In the genomic region with DNA sequence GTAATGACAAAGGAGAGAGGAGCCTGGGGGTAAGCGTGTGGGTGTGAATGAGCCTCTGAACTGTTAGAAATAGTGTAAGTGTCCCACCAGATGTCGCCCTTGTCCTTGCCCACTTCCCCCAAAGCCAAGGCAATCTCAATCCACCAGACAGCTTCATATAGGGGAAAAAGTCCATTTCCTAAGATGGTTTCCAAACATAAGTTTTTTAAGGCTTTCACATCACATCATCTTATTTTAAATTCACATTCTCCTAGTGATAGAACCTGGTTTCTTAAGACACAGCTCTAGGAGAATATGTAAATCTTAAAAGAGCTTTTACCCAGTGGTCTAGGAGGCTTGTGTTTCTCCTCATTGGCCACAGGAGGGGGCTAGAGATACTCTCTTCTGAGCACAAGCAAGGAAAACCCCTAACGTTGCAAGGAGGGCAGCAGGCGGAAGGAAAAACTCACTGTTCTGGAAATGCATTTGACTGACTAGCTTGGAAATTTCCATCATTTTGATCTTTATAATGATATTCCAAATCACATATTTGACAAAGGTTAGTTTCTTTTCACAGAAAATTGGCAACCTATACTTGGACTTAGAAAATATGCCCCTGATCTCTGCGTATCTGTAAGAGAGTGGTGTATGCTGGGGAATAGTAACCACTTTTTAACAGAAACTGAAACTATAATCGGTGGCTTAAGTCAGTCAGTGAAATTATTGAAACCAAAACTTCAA, we compare ENCODE assay signal across 8 cellular contexts. TPM values are rescaled to one million over a fixed set of nuclear protein-coding genes. Genes with fewer than 3 reads are reported as not detected.
A peak's percentile ranks its signal among the peaks of the same experiment; 100 is the strongest.
DNase-seq lines count a peak whose midpoint lies in the region; ATAC-seq and TF ChIP-seq lines count a peak whose summit lies in the region.

No MANE protein-coding gene starts in this region.

- H3K4me3 Mint-ChIP-seq in dendritic cell treated with granulocyte-macrophage colony-stimulating factor and Interleukin-4, amounts not matched to agents 40 ng/mL and 50 ng/mL, for 4 days, result peak overlapping the region; percentile 61

- peak overlapping the region; percentile 30 for H3K4me3 ChIP-seq in BJ (ENCODE audit: low read depth, low read length)
- no peak overlapping the region for H3K4me3 ChIP-seq in lung

- TF ChIP-seq CTCF in BJ (IDR thresholded peaks at IDR 0.05; ENCODE audit: insufficient read depth, low read depth, low read length) (peak; percentile 88), lung (IDR thresholded peaks at IDR 0.05; ENCODE audit: control extremely low read depth, extremely low read depth) (peak; percentile 63)

- H3K9me3 ChIP-seq in lung (ENCODE audit: control insufficient read depth in 2 of 2, insufficient read depth in 1 of 2, low read length in 1 of 2), result no peaks in the 10 kb centered on the region

- H3K27ac ChIP-seq in lung (ENCODE audit: low read depth in 1 of 2, low read length in 1 of 2), result no peak overlapping the region

- peaks cover 9% of the 10 kb centered on the region for H3K4me1 Mint-ChIP-seq in dendritic cell treated with granulocyte-macrophage colony-stimulating factor and Interleukin-4, amounts not matched to agents 40 ng/mL and 50 ng/mL, for 4 days (ENCODE audit: low read depth)

- H3K4me1 ChIP-seq in lung (ENCODE audit: control insufficient read depth in 2 of 2, insufficient read depth in 2 of 2, low read length in 2 of 2), result peaks cover 0 to 4% of the 10 kb centered on the region in 2 donors

- H3K27me3 Mint-ChIP-seq in dendritic cell treated with granulocyte-macrophage colony-stimulating factor and Interleukin-4, amounts not matched to agents 40 ng/mL and 50 ng/mL, for 4 days, result peaks cover 5% of the 10 kb centered on the region

- no peaks in the 10 kb centered on the region for H3K9me3 Mint-ChIP-seq in dendritic cell treated with granulocyte-macrophage colony-stimulating factor and Interleukin-4, amounts not matched to agents 40 ng/mL and 50 ng/mL, for 4 days

- 1 to 2% methylated on average over 6 of the region's 6 CpGs for whole genome bisulfite sequencing in lung, 2 donors

- CTCF ChIA-PET in BJ (lab: Yijun Ruan, JAX), result interaction anchor here (0.5 to 8.9 kb wide), 60 partner anchors 9 to 489 kb away, joined by 3 to 100 read pairs (median 4); a partner anchor contains a TSS

- intact Hi-C loops in dendritic cell treated with granulocyte-macrophage colony-stimulating factor and Interleukin-4, amounts not matched to agents 40 ng/mL and 50 ng/mL, for 4 days (cut with micrococcal nuclease), result loop anchor here (1.0 to 5.0 kb wide), 5 partner anchors 52 to 314 kb away; a partner anchor contains a TSS

- peak overlapping the region; percentile 73 for H3K27ac Mint-ChIP-seq in dendritic cell treated with granulocyte-macrophage colony-stimulating factor and Interleukin-4, amounts not matched to agents 40 ng/mL and 50 ng/mL, for 4 days

- ATAC-seq in GM19035 (IDR thresholded peaks at IDR 0.05; ENCODE audit: unreplicated experiment) (peak; percentile 93), HG03280 (IDR thresholded peaks at IDR 0.05; ENCODE audit: unreplicated experiment) (peak; percentile 89), lung (ENCODE audit: insufficient read depth, low FRiP score) (peak; percentile 99)

- peaks cover 9% of the 10 kb centered on the region for H3K36me3 Mint-ChIP-seq in dendritic cell treated with granulocyte-macrophage colony-stimulating factor and Interleukin-4, amounts not matched to agents 40 ng/mL and 50 ng/mL, for 4 days (ENCODE audit: low read depth)

- H3K36me3 ChIP-seq in BJ (ENCODE audit: control insufficient read depth, insufficient read depth, low read length) (no peaks in the 10 kb centered on the region), lung (ENCODE audit: control insufficient read depth in 2 of 2, insufficient read depth in 2 of 2, low read length in 2 of 2) (no peaks in the 10 kb centered on the region)

- POLR2A ChIA-PET in BJ (lab: Charles Lee), result interaction anchor here (0.7 kb wide), 1 partner anchor 83 kb away, joined by 4 read pairs; no protein-coding TSS in a partner anchor

- H3K27me3 ChIP-seq in BJ (ENCODE audit: control insufficient read depth, insufficient read depth, low read length) (no peaks in the 10 kb centered on the region; the same call in 1 of the 2 replicates), lung (ENCODE audit: control insufficient read depth, insufficient read depth) (no peaks in the 10 kb centered on the region)

- DNase-seq in BJ (ENCODE audit: low read depth), result peak; percentile 51
- DNase-seq in NCI-H345 (lab: John Stamatoyannopoulos, UW), result peak; percentile 88
- DNase-seq in activated CD4-positive, alpha-beta T cell treated with anti-CD3 and anti-CD28 coated beads for 1 hour, result peak; percentile 47
- peak; percentile 79 for DNase-seq in lung (ENCODE audit: low spot score)
- DNase-seq in stimulated activated CD4-positive, alpha-beta T cell treated with anti-CD3 and anti-CD28 coated beads, TNF-alpha, amount 100 ng/mL, for 48 hours (ENCODE audit: low read depth in 3 of 3), result peak; percentile 34 to 76 (median 54)

RNA-seq across cellular contexts. Expression of a gene that starts 51.9 kb away (rescaled TPM):
- polyA plus RNA-seq in BJ (2011; rRNA removed), result 0.05 TPM in 1 of 2 replicates, not detected in the other
- polyA minus RNA-seq in BJ (2011; rRNA and poly(A)+ RNA removed), result 0.21 TPM in 1 of 2 replicates, not detected in the other
- 1 to 10 TPM; 8.3 TPM for total RNA-seq in lung
- 1 to 10 TPM in 1 of 2 donors, under 1 TPM in 1; 0.98 to 2.3 TPM for polyA plus RNA-seq in lung

RNA-seq across cellular contexts. Expression of a gene that starts 52.0 kb away (rescaled TPM):
- 0.29 and 1.1 TPM in 2 replicates for polyA plus RNA-seq in BJ (2011; rRNA removed)
- 0.26 and 0.85 TPM in 2 replicates for polyA minus RNA-seq in BJ (2011; rRNA and poly(A)+ RNA removed)
- total RNA-seq in lung, result 10 to 100 TPM in 1 of 2 donors, 1 to 10 TPM in 1; 5.0 to 17.1 TPM
- 1 to 10 TPM; 4.2 to 9.8 TPM for polyA plus RNA-seq in lung
